9 cellular contexts compared by ENCODE assay signal in genomic region chr17:13601317-13601775, GRCh38. TPM values are rescaled to one million over a fixed set of nuclear protein-coding genes. Genes with fewer than 3 reads are reported as not detected.
DNase-seq lines count a peak whose midpoint lies in the region; ATAC-seq and TF ChIP-seq lines count a peak whose summit lies in the region.
"Had no signal": no experiment of that assay in that cellular context is flagged by ENCODE, and none has a peak within 500 bp of the region (broad histone marks: within the 10 kb centered on the region; RNA-seq: fewer than 3 reads in every experiment).

No MANE protein-coding gene starts in this region.

- H3K36me3 Mint-ChIP-seq in neural progenitor cell, result no peaks in the 10 kb centered on the region

- H3K4me3 ChIP-seq in BJ (ENCODE audit: low read depth, low read length), result peak overlapping the region; percentile 70
- H3K4me3 ChIP-seq in SJSA1, result peak overlapping the region; percentile 76
- H3K4me3 ChIP-seq in fibroblast of lung (replicated peaks in 1 of 4; ENCODE audit: control extremely low read depth in 1 of 4, insufficient read depth in 1 of 4, low read depth in 3 of 4, low read length in 4 of 4), result peak overlapping the region; percentile 70 to 91 (median 82)
- peak overlapping the region; percentile 58 for H3K4me3 ChIP-seq in neural progenitor cell

- ATAC-seq in GM21723 (IDR thresholded peaks at IDR 0.05; ENCODE audit: unreplicated experiment) (no peak), GM18868 (IDR thresholded peaks at IDR 0.05; ENCODE audit: unreplicated experiment) (no peak)

- H3K27ac Mint-ChIP-seq in neural progenitor cell, result no peak overlapping the region

- peaks cover 10% of the 10 kb centered on the region for H3K27me3 Mint-ChIP-seq in neural progenitor cell (ENCODE audit: insufficient read depth, low read depth)

- H4K20me1 ChIP-seq in fibroblast of lung (ENCODE audit: control insufficient read depth, extremely low read depth, insufficient read depth, low read length) (no peaks in the 10 kb centered on the region), neural progenitor cell (ENCODE audit: low read depth) (peaks cover 6% of the 10 kb centered on the region)

- H3K9me3 Mint-ChIP-seq in neural progenitor cell, result peaks cover 2% of the 10 kb centered on the region

- peak overlapping the region; percentile 87 for H3K9ac ChIP-seq in fibroblast of lung (ENCODE audit: insufficient read depth, low read length)
- no peak overlapping the region for H3K9ac ChIP-seq in neural progenitor cell

- H3K4me1 ChIP-seq in SJSA1 (replicated peaks) (peaks cover 24% of the 10 kb centered on the region), fibroblast of lung (ENCODE audit: control insufficient read depth, extremely low read depth, insufficient read depth, low read length) (no peaks in the 10 kb centered on the region), neural progenitor cell (peaks cover 19% of the 10 kb centered on the region)

- H3K27ac ChIP-seq in SJSA1, result peak overlapping the region; percentile 67
- peak overlapping the region; percentile 95 for H3K27ac ChIP-seq in fibroblast of lung (ENCODE audit: insufficient read depth, low read length)
- no peak overlapping the region for H3K27ac ChIP-seq in neural progenitor cell

- no peak for DNase-seq in BJ (ENCODE audit: low read depth)
- DNase-seq in SJSA1 (ENCODE audit: low read depth in 1 of 2, low spot score in 2 of 2), result peak; percentile 43 to 68
- DNase-seq in fibroblast of lung (ENCODE audit: low read depth in 2 of 2), result peak in 1 of 2 donors; percentile 12
- DNase-seq in neural progenitor cell (ENCODE audit: low spot score), result peak; percentile 67
- DNase-seq in mucosa of gallbladder (ENCODE audit: low spot score), result no peak
- no peak for DNase-seq in hippocampal formation (lab: John Stamatoyannopoulos, UW)
- DNase-seq: NCI-H2081 treated with DMSO at 0.1 percent for 48 hours had no signal

- H3K36me3 ChIP-seq in BJ (ENCODE audit: control insufficient read depth, insufficient read depth, low read length), result no peaks in the 10 kb centered on the region
- no peaks in the 10 kb centered on the region; the same call in 1 of the 2 replicates for H3K36me3 ChIP-seq in SJSA1
- H3K36me3 ChIP-seq in fibroblast of lung (ENCODE audit: control insufficient read depth, insufficient read depth, low read length), result no peaks in the 10 kb centered on the region
- H3K36me3 ChIP-seq in neural progenitor cell, result no peaks in the 10 kb centered on the region

- CTCF ChIA-PET in BJ (lab: Yijun Ruan, JAX), result interaction anchor here (1.2 kb wide), 1 partner anchor 696 kb away, joined by 3 read pairs; no protein-coding TSS in a partner anchor

- no peaks in the 10 kb centered on the region for H3K9me3 ChIP-seq in SJSA1 (replicated peaks)
- no peaks in the 10 kb centered on the region for H3K9me3 ChIP-seq in fibroblast of lung (ENCODE audit: control insufficient read depth, insufficient read depth, low read depth, low read length)
- H3K9me3 ChIP-seq in neural progenitor cell (ENCODE audit: low read depth), result no peaks in the 10 kb centered on the region

- H3K4me1 Mint-ChIP-seq in neural progenitor cell, result peaks cover 28% of the 10 kb centered on the region

- peaks cover 35% of the 10 kb centered on the region for H3F3A ChIP-seq in neural progenitor cell (ENCODE audit: low read depth)

- POLR2A ChIA-PET in BJ (lab: Charles Lee), result no interaction called here

- H3K27me3 ChIP-seq in BJ (ENCODE audit: control insufficient read depth, insufficient read depth, low read length) (no peaks in the 10 kb centered on the region), SJSA1 (replicated peaks) (no peaks in the 10 kb centered on the region), fibroblast of lung (ENCODE audit: control insufficient read depth, insufficient read depth, low read length) (no peaks in the 10 kb centered on the region), neural progenitor cell (peaks cover 48% of the 10 kb centered on the region)

- H3K79me2 ChIP-seq in fibroblast of lung (ENCODE audit: control insufficient read depth, insufficient read depth, low read length), result peaks cover 51% of the 10 kb centered on the region
- no peaks in the 10 kb centered on the region for H3K79me2 ChIP-seq in neural progenitor cell (ENCODE audit: low read depth)

- peak overlapping the region; percentile 83 for H3K4me3 Mint-ChIP-seq in neural progenitor cell

- H2AFZ ChIP-seq in fibroblast of lung (ENCODE audit: low read length) (peak overlapping the region; percentile 17), neural progenitor cell (replicated peaks) (peak overlapping the region; percentile 83)

- no peak for TF ChIP-seq CTCF in BJ (IDR thresholded peaks at IDR 0.05; ENCODE audit: insufficient read depth, low read depth, low read length)
- TF ChIP-seq CTCF in fibroblast of lung (conservative IDR thresholded peaks at IDR 0.05 in 1 of 2, IDR thresholded peaks at IDR 0.05 in 1 of 2; ENCODE audit: low read depth in 1 of 2, low read length in 2 of 2), result no peak
- TF ChIP-seq CTCF in neural progenitor cell (IDR thresholded peaks at IDR 0.05), result no peak

- H3K4me2 ChIP-seq in fibroblast of lung (ENCODE audit: extremely low read depth, insufficient read depth, low read length) (peak overlapping the region; percentile 62), neural progenitor cell (peak overlapping the region; percentile 84)

RNA-seq across cellular contexts. Expression of gene HS3ST3A1, which starts 0.4 kb away (rescaled TPM):
- polyA plus RNA-seq in BJ (2011; rRNA removed), result 4.0 and 7.5 TPM in 2 replicates
- 1.5 and 2.3 TPM in 2 replicates for polyA minus RNA-seq in BJ (2011; rRNA and poly(A)+ RNA removed)
- total RNA-seq in SJSA1 (2014; rRNA removed; shearing (Covaris generic)), result 12.9 and 16.8 TPM in 2 replicates
- total RNA-seq in fibroblast of lung, result 28.5 and 48.7 TPM in 2 replicates
- polyA plus RNA-seq in fibroblast of lung, result 2.4 and 13.1 TPM in 2 replicates
- 3.3 and 25.2 TPM in 2 replicates for polyA plus RNA-seq in fibroblast of lung (2012)
- polyA minus RNA-seq in fibroblast of lung (ENCODE audit: low replicate concordance), result 1.2 and 4.0 TPM in 2 replicates
- total RNA-seq in neural progenitor cell (ENCODE audit: low replicate concordance), result 3.0 and 8.4 TPM in 2 replicates
- 0.49 TPM for total RNA-seq in mucosa of gallbladder

Comparison
In these comparisons a context has a peak if more than half of its experiments do, and no peak if none do; other contexts are left out.
1. DNase-seq: peak in SJSA1 (2 of 2) and neural progenitor cell (single experiment); none in BJ (single experiment), mucosa of gallbladder (single experiment) and hippocampal formation (0 of 2).
2. Peak in every context shown above with its lines, with median percentiles within 50 percentile points of each other: H3K4me3 ChIP-seq.